Comparison of ENCODE assay signal across 17 cellular contexts in genomic region chr4:82594466-82594865, GRCh38. TPM values are rescaled to one million over a fixed set of nuclear protein-coding genes. Genes with fewer than 3 reads are reported as not detected.
DNase-seq lines count a peak whose midpoint lies in the region; ATAC-seq, FAIRE-seq and TF ChIP-seq lines count a peak whose summit lies in the region.
"Had no signal": no experiment of that assay in that cellular context is flagged by ENCODE, and none has a peak within 500 bp of the region (broad histone marks: within the 10 kb centered on the region; RNA-seq: fewer than 3 reads in every experiment).

No MANE protein-coding gene starts in this region.

- no peaks in the 10 kb centered on the region for H3K79me2 ChIP-seq in astrocyte (ENCODE audit: insufficient read depth, low read length)

- TF ChIP-seq POLR2A in stomach (IDR thresholded peaks at IDR 0.05) (no peak), GM12891 (IDR thresholded peaks at IDR 0.05; ENCODE audit: low read depth, low read length) (no peak)

- no peaks in the 10 kb centered on the region for H3K9me3 ChIP-seq in astrocyte (ENCODE audit: insufficient read depth, low read depth, low read length)
- no peaks in the 10 kb centered on the region for H3K9me3 ChIP-seq in stomach
- H3K9me3 ChIP-seq: BLaER1 treated with 17β-estradiol and CSF1 and Interleukin-3, amounts not matched to agents 10 nM and 100 nM had no signal

- H3K27ac ChIP-seq in astrocyte (ENCODE audit: low read depth, low read length) (no peak overlapping the region), stomach (no peak overlapping the region)
- H3K27ac ChIP-seq: 22Rv1; BLaER1 treated with 17β-estradiol and CSF1 and Interleukin-3, amounts not matched to agents 10 nM and 100 nM had no signal

- no peak for ATAC-seq in GM18873 (IDR thresholded peaks at IDR 0.05; ENCODE audit: low FRiP score, unreplicated experiment)
- ATAC-seq: GM12878 had no signal

- H3K4me2 ChIP-seq in astrocyte (ENCODE audit: low read length), result no peak overlapping the region
- H3K4me2 ChIP-seq: BLaER1 treated with 17β-estradiol and CSF1 and Interleukin-3, amounts not matched to agents 10 nM and 100 nM had no signal

- POLR2A ChIA-PET in AG04449 (lab: Yijun Ruan, JAX), result no interaction called here
- POLR2A ChIA-PET in activated CD4-positive, alpha-beta T cell treated with anti-CD3 and anti-CD28 coated beads, Interleukin-2, amount 10 ng/mL, durations not matched to agents 7 days and 5 days (lab: Charles Lee), result no interaction called here

- H3K4me1 ChIP-seq in astrocyte (ENCODE audit: insufficient read depth, low read length), result no peaks in the 10 kb centered on the region
- H3K4me1 ChIP-seq in stomach, result no peaks in the 10 kb centered on the region
- H3K4me1 ChIP-seq: BLaER1 treated with 17β-estradiol and CSF1 and Interleukin-3, amounts not matched to agents 10 nM and 100 nM had no signal

- intact Hi-C loops in stomach (cut with DNase I; ENCODE audit: low total_unique reads), result no loop called here

- H3K36me3 Mint-ChIP-seq in astrocyte (ENCODE audit: low read depth, unreplicated experiment), result peaks cover 2% of the 10 kb centered on the region
- no peaks in the 10 kb centered on the region for H3K36me3 Mint-ChIP-seq in activated CD4-positive, alpha-beta T cell treated with anti-CD3 and anti-CD28 coated beads, Interleukin-2, amount 10 ng/mL, durations not matched to agents 7 days and 5 days (ENCODE audit: low read depth)
- H3K36me3 Mint-ChIP-seq: CD4-positive, CD25-positive, alpha-beta regulatory T cell had no signal

- H3K4me3 ChIP-seq in AG04449 (ENCODE audit: low read depth, low read length) (no peak overlapping the region), astrocyte (ENCODE audit: insufficient read depth, low read depth, low read length) (no peak overlapping the region), fibroblast of pulmonary artery (replicated peaks; ENCODE audit: low read depth, low read length) (no peak overlapping the region), stomach (no peak overlapping the region)
- H3K4me3 ChIP-seq: BLaER1 treated with 17β-estradiol and CSF1 and Interleukin-3, amounts not matched to agents 10 nM and 100 nM; GM12878 had no signal

- H3K4me1 Mint-ChIP-seq in astrocyte (ENCODE audit: low read depth, unreplicated experiment), result peaks cover 5% of the 10 kb centered on the region
- no peaks in the 10 kb centered on the region for H3K4me1 Mint-ChIP-seq in activated CD4-positive, alpha-beta T cell treated with anti-CD3 and anti-CD28 coated beads, Interleukin-2, amount 10 ng/mL, durations not matched to agents 7 days and 5 days
- H3K4me1 Mint-ChIP-seq: CD4-positive, CD25-positive, alpha-beta regulatory T cell had no signal

- H3K27me3 Mint-ChIP-seq in astrocyte (ENCODE audit: low read depth, unreplicated experiment), result peaks cover 26% of the 10 kb centered on the region
- H3K27me3 Mint-ChIP-seq in activated CD4-positive, alpha-beta T cell treated with anti-CD3 and anti-CD28 coated beads, Interleukin-2, amount 10 ng/mL, durations not matched to agents 7 days and 5 days, result peaks cover 14% of the 10 kb centered on the region

- no peaks in the 10 kb centered on the region for H4K20me1 ChIP-seq in astrocyte (ENCODE audit: insufficient read depth, low read length)
- H4K20me1 ChIP-seq: BLaER1 treated with 17β-estradiol and CSF1 and Interleukin-3, amounts not matched to agents 10 nM and 100 nM had no signal

- H3K9ac ChIP-seq in astrocyte (ENCODE audit: low read length), result no peak overlapping the region
- H3K9ac ChIP-seq: BLaER1 treated with 17β-estradiol and CSF1 and Interleukin-3, amounts not matched to agents 10 nM and 100 nM had no signal

- H3K27me3 ChIP-seq in astrocyte (ENCODE audit: insufficient read depth, low read length), result peaks cover 26% of the 10 kb centered on the region
- H3K27me3 ChIP-seq in stomach, result no peaks in the 10 kb centered on the region
- H3K27me3 ChIP-seq: BLaER1 treated with 17β-estradiol and CSF1 and Interleukin-3, amounts not matched to agents 10 nM and 100 nM had no signal

- no peak overlapping the region for H2AFZ ChIP-seq in astrocyte (ENCODE audit: low read depth, low read length)

- no peak overlapping the region for H3K27ac Mint-ChIP-seq in astrocyte (ENCODE audit: unreplicated experiment)
- H3K27ac Mint-ChIP-seq in activated CD4-positive, alpha-beta T cell treated with anti-CD3 and anti-CD28 coated beads, Interleukin-2, amount 10 ng/mL, durations not matched to agents 7 days and 5 days, result no peak overlapping the region
- H3K27ac Mint-ChIP-seq: CD4-positive, CD25-positive, alpha-beta regulatory T cell; HFFc6 had no signal

- DNase-seq in AG04449 (ENCODE audit: low read depth, low spot score), result peak; percentile 26
- peak; percentile 20 for DNase-seq in astrocyte (ENCODE audit: low read depth)
- DNase-seq in fibroblast of pulmonary artery (ENCODE audit: low read depth), result peak; percentile 16
- DNase-seq in kidney tubule cell (ENCODE audit: low spot score), result peak; percentile 63
- no peak for DNase-seq in activated CD4-positive, alpha-beta T cell treated with anti-CD3 and anti-CD28 coated beads, Interleukin-2, amount 10 ng/mL, durations not matched to agents 7 days and 5 days
- no peak for DNase-seq in stomach
- DNase-seq in GM12891 (ENCODE audit: insufficient read length, low spot score), result no peak
- DNase-seq: CD4-positive, CD25-positive, alpha-beta regulatory T cell; DMS53; HCEC 1CT; HFFc6; IMR-90 had no signal

- 71 to 82% (median 81%) methylated on average over 4 of the region's 4 CpGs for WGBS in stomach, 5 donors

- TF ChIP-seq CTCF in AG04449 (IDR thresholded peaks at IDR 0.05; ENCODE audit: insufficient read depth, low read length, missing control alignments), result no peak
- TF ChIP-seq CTCF in astrocyte (IDR thresholded peaks at IDR 0.05; ENCODE audit: insufficient read depth, low read depth, low read length), result no peak
- TF ChIP-seq CTCF in fibroblast of pulmonary artery (IDR thresholded peaks at IDR 0.05; ENCODE audit: low read length, missing control alignments), result no peak
- TF ChIP-seq CTCF in stomach (IDR thresholded peaks at IDR 0.05), result no peak

- TF ChIP-seq EP300 in stomach (IDR thresholded peaks at IDR 0.05), result no peak

- CTCF ChIA-PET in AG04449 (lab: Yijun Ruan, JAX), result no interaction called here
- CTCF ChIA-PET in activated CD4-positive, alpha-beta T cell treated with anti-CD3 and anti-CD28 coated beads, Interleukin-2, amount 10 ng/mL, durations not matched to agents 7 days and 5 days (lab: Charles Lee), result no interaction called here

- H3K9me3 Mint-ChIP-seq in astrocyte (ENCODE audit: unreplicated experiment), result no peaks in the 10 kb centered on the region
- H3K9me3 Mint-ChIP-seq in activated CD4-positive, alpha-beta T cell treated with anti-CD3 and anti-CD28 coated beads, Interleukin-2, amount 10 ng/mL, durations not matched to agents 7 days and 5 days, result no peaks in the 10 kb centered on the region
- H3K9me3 Mint-ChIP-seq: HFFc6 had no signal

- no peak overlapping the region for H3K4me3 Mint-ChIP-seq in astrocyte (ENCODE audit: unreplicated experiment)
- H3K4me3 Mint-ChIP-seq in activated CD4-positive, alpha-beta T cell treated with anti-CD3 and anti-CD28 coated beads, Interleukin-2, amount 10 ng/mL, durations not matched to agents 7 days and 5 days, result no peak overlapping the region
- H3K4me3 Mint-ChIP-seq: CD4-positive, CD25-positive, alpha-beta regulatory T cell; HFFc6 had no signal

- H3K36me3 ChIP-seq in astrocyte (ENCODE audit: insufficient read depth, low read length) (no peaks in the 10 kb centered on the region), stomach (no peaks in the 10 kb centered on the region)
- H3K36me3 ChIP-seq: BLaER1 treated with 17β-estradiol and CSF1 and Interleukin-3, amounts not matched to agents 10 nM and 100 nM had no signal

- FAIRE-seq in astrocyte (lab: Jason Lieb, UNC) (no peak), GM12891 (lab: Jason Lieb, UNC) (no peak)
- FAIRE-seq: GM12878 had no signal

TF ChIP-seq in GM12891, 5 proteins besides CTCF, POLR2A, EP300 and RAD21:
- TF ChIP-seq SPI1 (IDR thresholded peaks at IDR 0.05; ENCODE audit: low read depth, low read length), result no peak
- TF ChIP-seq POU2F2 (IDR thresholded peaks at IDR 0.05; ENCODE audit: low read depth, low read length), result no peak
- no peak for TF ChIP-seq POLR2AphosphoS5 (IDR thresholded peaks at IDR 0.05; ENCODE audit: low read depth, low read length)
- TF ChIP-seq PAX5 (IDR thresholded peaks at IDR 0.05; ENCODE audit: insufficient read depth, low read length, severe bottlenecking), result no peak
- no peak for TF ChIP-seq TAF1 (IDR thresholded peaks at IDR 0.05; ENCODE audit: low read depth, low read length)
TF ChIP-seq in GM12891: peak in this region for 0.

RNA-seq across cellular contexts. Expression of gene TMEM150C, which starts 32.7 kb away (rescaled TPM):
- total RNA-seq in astrocyte (0.50 and 0.95 TPM in 2 replicates), stomach (1 to 10 TPM in 3 of 5 donors, under 1 TPM in 1, not detected in 1; 0.45 to 8.4 (median 4.8) TPM)
- not detected for total RNA-seq in activated CD4-positive, alpha-beta T cell treated with anti-CD3 and anti-CD28 coated beads, Interleukin-2, amount 10 ng/mL, durations not matched to agents 7 days and 5 days
- polyA plus RNA-seq in stomach, result 1 to 10 TPM; 2.4 to 5.0 (median 3.9) TPM
- polyA plus RNA-seq in GM12891 (2012; ENCODE audit: low read depth, missing spikeins), result 0.06 TPM
- total RNA-seq: CD4-positive, CD25-positive, alpha-beta regulatory T cell; HFFc6; HT-29 had no signal

Comparison
In these comparisons a context has a peak if more than half of its experiments do, and no peak if none do; other contexts are left out.
1. DNase-seq: peak in AG04449 (single experiment), astrocyte (single experiment), fibroblast of pulmonary artery (single experiment) and kidney tubule cell (single experiment); none in activated CD4-positive, alpha-beta T cell treated with anti-CD3 and anti-CD28 coated beads, Interleukin-2, amount 10 ng/mL, durations not matched to agents 7 days and 5 days (single experiment), stomach (single experiment) and GM12891 (single experiment).